Comparison of ENCODE assay signal across 2 cellular contexts in genomic region chr6:5011346-5011745, GRCh38.
TF ChIP-seq lines count a peak whose summit lies in the region.

No MANE protein-coding gene starts in this region.

TF ChIP-seq in WTC11, 78 proteins besides CTCF, POLR2A, EP300 and RAD21 (continued from another document):
- TF ChIP-seq CBFB (CRISPR knock-in tag; IDR thresholded peaks at IDR 0.05; ENCODE audit: low read depth) (no peak), MAX (CRISPR knock-in tag; IDR thresholded peaks at IDR 0.05) (no peak), ERG (CRISPR knock-in tag; IDR thresholded peaks at IDR 0.05) (no peak), ETV6 (CRISPR knock-in tag; IDR thresholded peaks at IDR 0.05) (no peak)

TF ChIP-seq in K562, 482 proteins besides CTCF, POLR2A, EP300 and RAD21 (continued from another document):
- TF ChIP-seq NR4A1 (CRISPR knock-in tag; IDR thresholded peaks at IDR 0.05) (no peak), NR4A1 (tag; IDR thresholded peaks at IDR 0.05) (no peak), RAD51 (IDR thresholded peaks at IDR 0.05; ENCODE audit: borderline replicate concordance, low read depth) (no peak), ZNF224 (CRISPR knock-in tag; IDR thresholded peaks at IDR 0.05) (no peak), ZNF121 (CRISPR knock-in tag; conservative IDR thresholded peaks at IDR 0.05) (no peak), MEF2D (tag; conservative IDR thresholded peaks at IDR 0.05; ENCODE audit: low read depth) (no peak)
